In genomic region chr17:13024526-13025263, GRCh38 we compare ENCODE assay signal across 8 cellular contexts. TPM values are rescaled to one million over a fixed set of nuclear protein-coding genes. Genes with fewer than 3 reads are reported as not detected.
DNase-seq lines count a peak whose midpoint lies in the region; ATAC-seq and TF ChIP-seq lines count a peak whose summit lies in the region.

No MANE protein-coding gene starts in this region.

- DNase-seq in DMS114 treated with DMSO at 0.1 percent for 48 hours (lab: John Stamatoyannopoulos, UW; ENCODE audit: unreplicated experiment) (peak; percentile 2), HT1080 (ENCODE audit: low read depth) (peak; percentile 57), SHP77 treated with DMSO at 0.1 percent for 48 hours (lab: John Stamatoyannopoulos, UW) (peak; percentile 54), Right ventricle myocardium inferior (ENCODE audit: missing footprints) (peak; percentile 79), psoas muscle (peak; percentile 62 to 69)
- peak; percentile 71 for DNase-seq in activated naive CD4-positive, alpha-beta T cell treated with Interleukin-2 at 50 U/mL for 16 hours
- no peak for DNase-seq in NK-92 treated with Interleukin-12 subunit alpha and Interleukin-12 subunit beta, amount 100 ng/mL, for 24 hours (lab: John Stamatoyannopoulos, UW)

- peak; percentile 88 for ATAC-seq in GM21381 (IDR thresholded peaks at IDR 0.05; ENCODE audit: unreplicated experiment)
- peak; percentile 92 for ATAC-seq in Right ventricle myocardium inferior
- ATAC-seq in psoas muscle: peak in 3 of 4 donors; percentile 71 to 91 (median 81)

- H3K27ac ChIP-seq in psoas muscle: no peak overlapping the region

- intact Hi-C loops in Right ventricle myocardium inferior (cut with DNase I) (no loop called here), psoas muscle (cut with DNase I) (no loop called here)

- 26 to 32% (median 30%) methylated on average over 19 of the region's 19 CpGs for WGBS in psoas muscle, 3 donors

- no peak overlapping the region for H3K4me3 ChIP-seq in psoas muscle

- H3K36me3 ChIP-seq in psoas muscle (ENCODE audit: insufficient read depth in 1 of 2, low read depth in 1 of 2): no peaks in the 10 kb centered on the region

- no peaks in the 10 kb centered on the region for H3K9me3 ChIP-seq in psoas muscle

- no peaks in the 10 kb centered on the region for H3K4me1 ChIP-seq in psoas muscle

- TF ChIP-seq CTCF in psoas muscle (IDR thresholded peaks at IDR 0.05): peak; percentile 78

- H3K27me3 ChIP-seq in psoas muscle (ENCODE audit: insufficient read depth in 3 of 3, low read length in 2 of 3): peaks cover 0 to 4% (median 0%) of the 10 kb centered on the region in 3 donors

RNA-seq across cellular contexts. Expression of gene ELAC2, which starts 6.9 kb away (rescaled TPM):
- total RNA-seq in HT1080 (2014; rRNA removed; shearing (Covaris generic)): 171 and 218 TPM in 2 replicates
- polyA plus RNA-seq in HT1080 (2015; cell fraction: cytosol; rRNA removed): 50.9 and 56.3 TPM in 2 replicates
- 133 and 141 TPM in 2 replicates for polyA plus RNA-seq in HT1080 (2015; cell fraction: nucleus; rRNA removed)
- total RNA-seq in Right ventricle myocardium inferior: 63.6 TPM
- total RNA-seq in psoas muscle: 10 to 100 TPM; 49.1 to 64.1 (median 53.6) TPM
- 10 to 100 TPM; 30.8 to 59.0 (median 48.3) TPM for polyA plus RNA-seq in psoas muscle
